14 cellular contexts compared by ENCODE assay signal in genomic region chr22:25136953-25137576, GRCh38.
DNase-seq lines count a peak whose midpoint lies in the region; ATAC-seq and TF ChIP-seq lines count a peak whose summit lies in the region.
"Had no signal": no experiment of that assay in that cellular context is flagged by ENCODE, and none has a peak within 500 bp of the region (broad histone marks: within the 10 kb centered on the region; RNA-seq: fewer than 3 reads in every experiment).

No MANE protein-coding gene starts in this region.

- H3K27ac Mint-ChIP-seq in endothelial cell (ENCODE audit: unreplicated experiment) (no peak overlapping the region), progenitor cell of endocrine pancreas (peak overlapping the region; percentile 88), endodermal cell (no peak overlapping the region)
- H3K27ac Mint-ChIP-seq: CD4-positive, CD25-positive, alpha-beta regulatory T cell; GM23338 had no signal

- H3K9me3 ChIP-seq in transverse colon (no peaks in the 10 kb centered on the region), endodermal cell (ENCODE audit: control insufficient read depth, low read length) (peaks cover 13% of the 10 kb centered on the region)

- H3K4me1 ChIP-seq in transverse colon (peaks cover 18 to 80% (median 43%) of the 10 kb centered on the region in 4 donors), endodermal cell (ENCODE audit: control insufficient read depth, insufficient read depth, low read length) (peaks cover 1% of the 10 kb centered on the region)

- TF ChIP-seq EP300 in transverse colon (IDR thresholded peaks at IDR 0.05; ENCODE audit: low read depth), result no peak

- CTCF ChIA-PET in GM10248 (lab: Yijun Ruan, JAX), result no interaction called here

- no peak for ATAC-seq in GM18498 (IDR thresholded peaks at IDR 0.05; ENCODE audit: unreplicated experiment)
- ATAC-seq: GM23338 had no signal

- in situ Hi-C loops in transverse colon (cut with MboI; ENCODE audit: low pct_ligation_motif_present in 1 of 4, low pct_unique_long_range_greater_than_20kb in 1 of 4, low sequenced_read_pairs in 3 of 4), result no loop called here

- intact Hi-C loops in transverse colon (cut with DNase I; ENCODE audit: low total_unique reads), result no loop called here

- H3K4me1 Mint-ChIP-seq in endothelial cell (ENCODE audit: unreplicated experiment) (peaks cover 22% of the 10 kb centered on the region), progenitor cell of endocrine pancreas (ENCODE audit: low read depth) (peaks cover 24% of the 10 kb centered on the region), endodermal cell (peaks cover 4% of the 10 kb centered on the region)
- H3K4me1 Mint-ChIP-seq: CD4-positive, CD25-positive, alpha-beta regulatory T cell had no signal

- DNase-seq in endothelial cell (ENCODE audit: low spot score) (no peak), progenitor cell of endocrine pancreas (ENCODE audit: low spot score, unreplicated experiment) (no peak), transverse colon (no peak), SHP77 treated with DMSO at 0.1 percent for 48 hours (lab: John Stamatoyannopoulos, UW) (no peak), endodermal cell (no peak), GM10248 (ENCODE audit: extremely low spot score) (no peak)
- DNase-seq: CD4-positive, CD25-positive, alpha-beta regulatory T cell; NCI-H1048; NCI-H146; NCI-H226; NCI-H526 had no signal

- no peak overlapping the region for H3K9ac ChIP-seq in endodermal cell (ENCODE audit: extremely low read depth, low read length, poor library complexity, severe bottlenecking)

- H3K4me3 Mint-ChIP-seq in endothelial cell (ENCODE audit: unreplicated experiment) (peak overlapping the region; percentile 44), progenitor cell of endocrine pancreas (ENCODE audit: low read depth) (no peak overlapping the region), endodermal cell (no peak overlapping the region)
- H3K4me3 Mint-ChIP-seq: CD4-positive, CD25-positive, alpha-beta regulatory T cell; GM23338 had no signal

- no peak overlapping the region for H3K4me3 ChIP-seq in transverse colon
- no peak overlapping the region for H3K4me3 ChIP-seq in endodermal cell (ENCODE audit: low read length)
- H3K4me3 ChIP-seq: GM23338 had no signal

- H3K27ac ChIP-seq in VCaP, result peak overlapping the region; percentile 21
- peak overlapping the region; percentile 27 to 84 (median 60) for H3K27ac ChIP-seq in transverse colon
- H3K27ac ChIP-seq in endodermal cell (ENCODE audit: low read depth, low read length), result no peak overlapping the region

- no peaks in the 10 kb centered on the region for H3K36me3 ChIP-seq in transverse colon
- H3K36me3 ChIP-seq in endodermal cell (ENCODE audit: control insufficient read depth, insufficient read depth, low read length), result peaks cover 26% of the 10 kb centered on the region

- WGBS in transverse colon (ENCODE audit: low coverage in 1 of 2), 2 donors, result 65 to 67% methylated on average over 4 to 5 of the region's 5 CpGs
- 86 to 93% methylated on average over 3 to 5 of the region's 5 CpGs for WGBS in endodermal cell (ENCODE audit: insufficient coverage in 1 of 2, insufficient read length in 1 of 2), 2 experiments

- no peak for TF ChIP-seq POLR2A in transverse colon (IDR thresholded peaks at IDR 0.05)

- H3K27me3 ChIP-seq in transverse colon (no peaks in the 10 kb centered on the region), endodermal cell (ENCODE audit: control insufficient read depth, insufficient read depth, low read length, poor library complexity, severe bottlenecking) (no peaks in the 10 kb centered on the region)

- H3K36me3 Mint-ChIP-seq in endothelial cell (ENCODE audit: low read depth, unreplicated experiment), result peaks cover 26% of the 10 kb centered on the region
- H3K36me3 Mint-ChIP-seq in progenitor cell of endocrine pancreas (ENCODE audit: insufficient read depth), result peaks cover 8% of the 10 kb centered on the region
- peaks cover 21% of the 10 kb centered on the region for H3K36me3 Mint-ChIP-seq in endodermal cell (ENCODE audit: low read depth)
- H3K36me3 Mint-ChIP-seq: CD4-positive, CD25-positive, alpha-beta regulatory T cell had no signal

- POLR2A ChIA-PET in GM10248 (lab: Yijun Ruan, JAX), result no interaction called here

- H3K9me3 Mint-ChIP-seq in endothelial cell (ENCODE audit: unreplicated experiment), result no peaks in the 10 kb centered on the region
- peaks cover 4% of the 10 kb centered on the region for H3K9me3 Mint-ChIP-seq in progenitor cell of endocrine pancreas (ENCODE audit: low read depth)
- peaks cover 2% of the 10 kb centered on the region for H3K9me3 Mint-ChIP-seq in endodermal cell

- peaks cover 5% of the 10 kb centered on the region for H3K27me3 Mint-ChIP-seq in endothelial cell (ENCODE audit: unreplicated experiment)
- no peaks in the 10 kb centered on the region for H3K27me3 Mint-ChIP-seq in progenitor cell of endocrine pancreas
- H3K27me3 Mint-ChIP-seq in endodermal cell (ENCODE audit: insufficient read depth), result no peaks in the 10 kb centered on the region
- H3K27me3 Mint-ChIP-seq: CD4-positive, CD25-positive, alpha-beta regulatory T cell had no signal

- TF ChIP-seq CTCF in VCaP (conservative IDR thresholded peaks at IDR 0.05) (no peak), endothelial cell (IDR thresholded peaks at IDR 0.05; ENCODE audit: unreplicated experiment) (no peak), progenitor cell of endocrine pancreas (IDR thresholded peaks at IDR 0.05; ENCODE audit: unreplicated experiment) (no peak), transverse colon (IDR thresholded peaks at IDR 0.05) (no peak), endodermal cell (conservative IDR thresholded peaks at IDR 0.05) (no peak), GM10248 (IDR thresholded peaks at IDR 0.05; ENCODE audit: control extremely low read depth, extremely low read depth, low read depth, missing control alignments) (no peak)
